Comparison of ENCODE assay signal across 8 cellular contexts in the genomic region with DNA sequence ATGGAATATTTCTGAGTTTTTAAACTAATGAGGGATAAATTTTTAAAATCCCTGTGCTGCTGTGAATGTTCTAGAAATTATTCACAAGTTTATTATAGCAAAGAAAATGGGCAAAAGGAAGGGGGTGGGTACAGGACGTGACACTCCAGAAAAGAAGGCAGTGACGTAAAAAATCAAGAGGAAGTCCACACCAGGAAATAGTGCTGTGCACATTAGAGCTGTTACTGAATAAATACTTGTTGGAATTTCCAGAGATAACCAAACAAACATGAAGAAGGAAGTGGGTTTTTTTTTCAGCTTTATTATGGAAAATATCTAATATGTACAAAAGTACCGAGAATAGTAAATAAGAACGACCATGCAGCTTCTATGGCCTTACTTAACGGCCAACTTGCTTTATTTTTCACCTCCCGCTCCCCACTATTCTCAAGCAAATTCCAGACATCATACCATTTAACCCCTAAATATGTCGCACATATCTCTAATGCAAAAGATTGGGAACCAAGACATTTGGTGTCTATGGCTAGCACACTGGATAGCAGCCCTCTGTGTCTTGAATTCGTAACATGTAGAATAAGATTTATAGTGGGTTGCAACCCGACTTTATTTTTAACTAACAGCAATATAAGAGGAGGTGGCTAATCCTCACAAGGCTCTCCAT. TPM values are rescaled to one million over a fixed set of nuclear protein-coding genes. Genes with fewer than 3 reads are reported as not detected.
DNase-seq lines count a peak whose midpoint lies in the region; ATAC-seq and TF ChIP-seq lines count a peak whose summit lies in the region.

No MANE protein-coding gene starts in this region.

- no peaks in the 10 kb centered on the region for H3K27me3 ChIP-seq in ascending aorta
- no peaks in the 10 kb centered on the region for H3K27me3 ChIP-seq in iPS DF 6.9 (ENCODE audit: control insufficient read depth, insufficient read depth, low read length)
- no peaks in the 10 kb centered on the region for H3K27me3 ChIP-seq in sigmoid colon

- TF ChIP-seq EP300 in sigmoid colon (IDR thresholded peaks at IDR 0.05), result no peak

- CTCF ChIA-PET in activated CD4-positive, alpha-beta T cell treated with anti-CD3 and anti-CD28 coated beads for 36 hours (lab: Charles Lee), result interaction anchor here (0.6 to 3.1 kb wide), 6 partner anchors 14 to 114 kb away, joined by 3 to 15 read pairs (median 4); no protein-coding TSS in a partner anchor

- H3K9me3 ChIP-seq in ascending aorta (no peaks in the 10 kb centered on the region), iPS DF 6.9 (ENCODE audit: control insufficient read depth, insufficient read depth, low read length) (no peaks in the 10 kb centered on the region), sigmoid colon (no peaks in the 10 kb centered on the region)

- DNase-seq in activated CD4-positive, alpha-beta T cell treated with anti-CD3 and anti-CD28 coated beads for 36 hours, result no peak
- no peak for DNase-seq in activated CD4-positive, alpha-beta T cell treated with anti-CD3 and anti-CD28 coated beads for 48 hours
- DNase-seq in NCI-H69 (lab: John Stamatoyannopoulos, UW) (peak; percentile 77), ascending aorta (ENCODE audit: low spot score in 2 of 2) (peak in 1 of 2 donors; percentile 75), iPS DF 6.9 (ENCODE audit: low read depth, low spot score) (no peak), sigmoid colon (no peak)
- no peak for DNase-seq in activated CD8-positive, alpha-beta memory T cell treated with anti-CD3 and anti-CD28 coated beads for 24 hours

- H3K36me3 Mint-ChIP-seq in activated CD4-positive, alpha-beta T cell treated with anti-CD3 and anti-CD28 coated beads for 36 hours (ENCODE audit: low read depth), result peaks cover 42% of the 10 kb centered on the region

- ATAC-seq in activated CD4-positive, alpha-beta T cell treated with anti-CD3 and anti-CD28 coated beads for 36 hours, result peak; percentile 24
- peak; percentile 7 for ATAC-seq in HG02870 (IDR thresholded peaks at IDR 0.05; ENCODE audit: unreplicated experiment)

- H3K27ac ChIP-seq in ascending aorta (peak overlapping the region; percentile 91 to 92), iPS DF 6.9 (ENCODE audit: low read length) (no peak overlapping the region), sigmoid colon (peak overlapping the region; percentile 90 to 96 (median 94))

- H3K36me3 ChIP-seq in ascending aorta (no peaks in the 10 kb centered on the region), iPS DF 6.9 (ENCODE audit: control insufficient read depth, insufficient read depth, low read length) (no peaks in the 10 kb centered on the region), sigmoid colon (no peaks in the 10 kb centered on the region)

- H3K9me3 Mint-ChIP-seq in activated CD4-positive, alpha-beta T cell treated with anti-CD3 and anti-CD28 coated beads for 36 hours (ENCODE audit: low read depth), result no peaks in the 10 kb centered on the region

- H3K4me1 ChIP-seq in ascending aorta (peaks cover 3 to 29% of the 10 kb centered on the region in 2 donors), iPS DF 6.9 (ENCODE audit: control insufficient read depth, insufficient read depth, low read length) (peaks cover 2% of the 10 kb centered on the region; the same call in 1 of the 2 replicates), sigmoid colon (peaks cover 0 to 44% (median 38%) of the 10 kb centered on the region in 4 donors)

- TF ChIP-seq CTCF in ascending aorta (IDR thresholded peaks at IDR 0.05) (no peak), sigmoid colon (IDR thresholded peaks at IDR 0.05) (no peak)

- H3K4me3 Mint-ChIP-seq in activated CD4-positive, alpha-beta T cell treated with anti-CD3 and anti-CD28 coated beads for 36 hours, result peak overlapping the region; percentile 89

- H3K27ac Mint-ChIP-seq in activated CD4-positive, alpha-beta T cell treated with anti-CD3 and anti-CD28 coated beads for 36 hours, result peak overlapping the region; percentile 95

- no CpG with 5 or more reads among the region's 9 CpGs for WGBS in iPS DF 6.9 (ENCODE audit: insufficient coverage, insufficient read length)
- WGBS in sigmoid colon, 2 donors, result 0% methylated on average over 9 of the region's 9 CpGs

- POLR2A ChIA-PET in activated CD4-positive, alpha-beta T cell treated with anti-CD3 and anti-CD28 coated beads for 36 hours (lab: Charles Lee), result interaction anchor here (0.7 to 3.6 kb wide), 10 partner anchors 9 to 38 kb away, joined by 3 to 27 read pairs (median 8); a partner anchor contains a TSS

- TF ChIP-seq POLR2A in sigmoid colon (IDR thresholded peaks at IDR 0.05), result no peak

- peak overlapping the region; percentile 67 to 77 for H3K4me3 ChIP-seq in ascending aorta
- peak overlapping the region; percentile 27; the same call in 1 of the 2 replicates for H3K4me3 ChIP-seq in iPS DF 6.9 (ENCODE audit: low read length)
- peak overlapping the region; percentile 72 to 80 (median 77) for H3K4me3 ChIP-seq in sigmoid colon

- peaks cover 40% of the 10 kb centered on the region for H3K4me1 Mint-ChIP-seq in activated CD4-positive, alpha-beta T cell treated with anti-CD3 and anti-CD28 coated beads for 36 hours

- no peaks in the 10 kb centered on the region for H3K27me3 Mint-ChIP-seq in activated CD4-positive, alpha-beta T cell treated with anti-CD3 and anti-CD28 coated beads for 36 hours

- intact Hi-C loops in activated CD4-positive, alpha-beta T cell treated with anti-CD3 and anti-CD28 coated beads for 36 hours (cut with DNase I, micrococcal nuclease), result loop anchor here (1.0 to 10.0 kb wide), 12 partner anchors 8 to 813 kb away; a partner anchor contains a TSS
- intact Hi-C loops in ascending aorta (cut with DNase I) (loop anchor here (1.0 to 10.0 kb wide), 8 partner anchors 15 to 813 kb away; a partner anchor contains a TSS), sigmoid colon (cut with DNase I) (loop anchor here (1.0 kb wide), 1 partner anchor 35 kb away; no protein-coding TSS in a partner anchor)

RNA-seq across cellular contexts. Expression of a gene that starts 0.6 kb away (rescaled TPM):
- 100 to 1,000 TPM; 331 to 372 TPM for total RNA-seq in activated CD4-positive, alpha-beta T cell treated with anti-CD3 and anti-CD28 coated beads for 36 hours
- total RNA-seq in ascending aorta (48.6 TPM), sigmoid colon (100 to 1,000 TPM in 3 of 4 donors, 10 to 100 TPM in 1; 81.3 to 131 (median 115) TPM)
- polyA plus RNA-seq in sigmoid colon, result 100 to 1,000 TPM; 207 to 339 (median 246) TPM

RNA-seq across cellular contexts. Expression of a gene that starts 34.7 kb away (rescaled TPM):
- total RNA-seq in activated CD4-positive, alpha-beta T cell treated with anti-CD3 and anti-CD28 coated beads for 36 hours, result 10 to 100 TPM; 57.5 to 96.0 TPM
- total RNA-seq in ascending aorta, result 11.4 TPM
- 100 to 1,000 TPM in 2 of 4 donors, 10 to 100 TPM in 2; 88.5 to 132 (median 102) TPM for total RNA-seq in sigmoid colon
- polyA plus RNA-seq in sigmoid colon, result 10 to 100 TPM in 1 of 3 donors, 1 to 10 TPM in 2; 5.1 to 11.4 (median 7.2) TPM

Comparison
In these comparisons a context has a peak if more than half of its experiments do, and no peak if none do; other contexts are left out.
1. H3K4me3 ChIP-seq: peak in every context shown above with its lines; median percentile 77 in sigmoid colon; 72 in ascending aorta; 27 in iPS DF 6.9.